11 cellular contexts compared by ENCODE assay signal in the genomic region with DNA sequence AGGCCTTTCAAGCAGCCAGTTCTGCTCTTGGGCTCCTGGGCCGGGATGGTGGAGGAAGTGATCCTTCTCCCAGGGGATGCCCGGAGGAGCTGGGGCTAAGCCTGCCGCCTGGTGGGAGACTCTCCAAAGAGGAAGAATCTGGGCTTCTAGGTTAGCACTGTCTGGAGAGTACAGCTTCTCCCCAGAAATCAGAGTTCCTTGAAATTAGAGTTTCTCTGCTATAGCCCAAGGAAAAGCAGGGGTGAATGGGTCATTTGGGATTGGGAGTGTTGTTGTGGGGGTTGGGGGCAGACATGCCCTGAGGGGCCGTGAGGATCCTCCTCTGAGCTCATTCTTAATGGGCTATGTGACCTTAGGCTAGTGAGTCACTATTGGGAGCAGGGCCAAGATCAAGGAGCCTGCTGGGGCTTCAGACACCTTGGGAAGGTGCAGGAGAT. TPM values are rescaled to one million over a fixed set of nuclear protein-coding genes. Genes with fewer than 3 reads are reported as not detected.
A peak's percentile ranks its signal among the peaks of the same experiment; 100 is the strongest.
DNase-seq lines count a peak whose midpoint lies in the region; ATAC-seq and TF ChIP-seq lines count a peak whose summit lies in the region.
"Had no signal": no experiment of that assay in that cellular context is flagged by ENCODE, and none has a peak within 500 bp of the region (broad histone marks: within the 10 kb centered on the region; RNA-seq: fewer than 3 reads in every experiment).

No MANE protein-coding gene starts in this region.

- no CpG with 5 or more reads among the region's 4 CpGs for whole genome bisulfite sequencing in trophoblast cell (ENCODE audit: extremely low coverage, insufficient coverage, insufficient read length)

- H3K9me3 ChIP-seq in PC-3 (ENCODE audit: low read length) (no peaks in the 10 kb centered on the region), trophoblast cell (ENCODE audit: insufficient read depth, low read depth, low read length) (peaks cover 2% of the 10 kb centered on the region), HAP-1 (no peaks in the 10 kb centered on the region)

- intact Hi-C loops in PC-3 (cut with micrococcal nuclease) = no loop called here

- H3K18ac ChIP-seq in trophoblast cell (ENCODE audit: low read length) = no peak overlapping the region

- H2BK120ac ChIP-seq in trophoblast cell (ENCODE audit: insufficient read depth, low read length, poor library complexity) = no peak overlapping the region

- H4K12ac ChIP-seq in trophoblast cell (ENCODE audit: low read depth, low read length) = no peak overlapping the region

- no peaks in the 10 kb centered on the region for H3F3A ChIP-seq in PC-3 (ENCODE audit: low read length, unreplicated experiment)

- H3K9ac ChIP-seq in PC-3 (ENCODE audit: low read length) (no peak overlapping the region), trophoblast cell (ENCODE audit: low read length) (no peak overlapping the region)

- no peak overlapping the region for H2AK5ac ChIP-seq in trophoblast cell (ENCODE audit: low read length)

- H3K36me3 ChIP-seq in PC-3 (ENCODE audit: low read depth, low read length) (no peaks in the 10 kb centered on the region), trophoblast cell (ENCODE audit: control insufficient read depth in 1 of 2, insufficient read depth in 2 of 2, low read length in 2 of 2) (no peaks in the 10 kb centered on the region), HAP-1 (replicated peaks) (no peaks in the 10 kb centered on the region)

- in situ Hi-C loops in HAP-1 (cut with MboI; ENCODE audit: low sequenced_read_pairs) = no loop called here

- H3K23ac ChIP-seq in trophoblast cell (ENCODE audit: low read length) = no peak overlapping the region

- CTCF ChIA-PET in PC-3 (lab: Charles Lee) = interaction anchor here (0.5 kb wide), 1 partner anchor 12 kb away, joined by 7 read pairs; no protein-coding TSS in a partner anchor

- no peak overlapping the region for H2AFZ ChIP-seq in PC-3 (ENCODE audit: low read length)
- H2AFZ ChIP-seq in trophoblast cell (ENCODE audit: insufficient read depth, low read length, poor library complexity) = no peak overlapping the region

- H3K4ac ChIP-seq in trophoblast cell (ENCODE audit: low read depth, low read length) = no peak overlapping the region

- H3K27ac ChIP-seq in PC-3 (ENCODE audit: low read length) (peak overlapping the region; percentile 43), trophoblast cell (ENCODE audit: low read depth, low read length) (no peak overlapping the region)

- H3K4me2 ChIP-seq in PC-3 (ENCODE audit: low read length) = peak overlapping the region; percentile 52
- no peak overlapping the region for H3K4me2 ChIP-seq in trophoblast cell (ENCODE audit: low read length)

- POLR2A ChIA-PET in PC-3 (lab: Charles Lee; ENCODE audit: unreplicated experiment) = no interaction called here

- peak; percentile 33 for ATAC-seq in PC-3
- no peak for ATAC-seq in GM18907 (IDR thresholded peaks at IDR 0.05; ENCODE audit: unreplicated experiment)
- ATAC-seq: CD8-positive, alpha-beta T cell had no signal

- TF ChIP-seq CTCF in PC-3 (conservative IDR thresholded peaks at IDR 0.05; ENCODE audit: low read depth, low read length) (no peak), epithelial cell of esophagus (IDR thresholded peaks at IDR 0.05; ENCODE audit: insufficient read depth, low read depth, low read length, missing control alignments) (no peak)

- no peak overlapping the region for H4K8ac ChIP-seq in trophoblast cell (ENCODE audit: low read depth, low read length)

- H3K14ac ChIP-seq in trophoblast cell (ENCODE audit: low read length) = no peak overlapping the region

- H2BK5ac ChIP-seq in trophoblast cell (ENCODE audit: low read depth, low read length, poor library complexity) = no peak overlapping the region

- H3K79me1 ChIP-seq in trophoblast cell (ENCODE audit: low read length) = no peaks in the 10 kb centered on the region

- no peaks in the 10 kb centered on the region for H3K9me2 ChIP-seq in PC-3 (replicated peaks; ENCODE audit: low read length)

- H4K91ac ChIP-seq in trophoblast cell (ENCODE audit: low read depth, low read length) = no peak overlapping the region

- H3K4me1 ChIP-seq in PC-3 (ENCODE audit: insufficient read depth, low read length) = peaks cover 21% of the 10 kb centered on the region
- H3K4me1 ChIP-seq in trophoblast cell (ENCODE audit: control insufficient read depth in 1 of 2, insufficient read depth in 2 of 2, low read length in 2 of 2) = no peaks in the 10 kb centered on the region
- no peaks in the 10 kb centered on the region for H3K4me1 ChIP-seq in HAP-1

- H3K4me3 ChIP-seq in PC-3 (ENCODE audit: low read length) (no peak overlapping the region), epithelial cell of esophagus (ENCODE audit: low read length) (no peak overlapping the region), trophoblast cell (ENCODE audit: low read depth, low read length) (no peak overlapping the region), HAP-1 (no peak overlapping the region)

- H3K27me3 ChIP-seq in PC-3 (ENCODE audit: low read length) (no peaks in the 10 kb centered on the region), trophoblast cell (ENCODE audit: insufficient read depth, low read length) (peaks cover 4% of the 10 kb centered on the region), HAP-1 (ENCODE audit: low read depth) (peaks cover 6% of the 10 kb centered on the region)

- H3K79me2 ChIP-seq in PC-3 (ENCODE audit: low read length) (no peaks in the 10 kb centered on the region), trophoblast cell (ENCODE audit: control insufficient read depth, insufficient read depth, low read length, poor library complexity) (no peaks in the 10 kb centered on the region)

- BruUV-seq in PC-3 (replicated peaks; lab: Mats Ljungman, UMichigan) = no TSS peak

- H2BK12ac ChIP-seq in trophoblast cell (ENCODE audit: low read length) = no peak overlapping the region

- DNase-seq in Daoy (ENCODE audit: low read depth) (peak; percentile 78), PC-3 (peak; percentile 81), epithelial cell of esophagus (ENCODE audit: low read depth) (peak; percentile 66), trophoblast cell (peak; percentile 81 to 82), HAP-1 (ENCODE audit: low spot score in 2 of 2) (no peak)
- no peak for DNase-seq in stimulated activated CD4-positive, alpha-beta T cell treated with anti-CD3 and anti-CD28 coated beads, Interleukin-4, amount 100 ng/mL, for 4 hours
- DNase-seq in stimulated activated CD4-positive, alpha-beta T cell treated with anti-CD3 and anti-CD28 coated beads, Interleukin-15, amount 100 ng/mL, for 24 hours = no peak
- DNase-seq: CD8-positive, alpha-beta T cell; effector CD4-positive, alpha-beta T cell; SHP77 had no signal

- H4K20me1 ChIP-seq in PC-3 (ENCODE audit: low read length) = no peaks in the 10 kb centered on the region

RNA-seq across cellular contexts. Expression of gene LGR6, which starts 6.5 kb away (rescaled TPM):
- 0.23 and 1.2 TPM in 2 replicates for total RNA-seq in Daoy (2014; rRNA removed; shearing (Covaris generic))
- 0.23 and 0.26 TPM in 2 replicates for total RNA-seq in PC-3 (2014; rRNA removed)
- polyA plus RNA-seq in trophoblast cell (2013) = 0.04 and 0.10 TPM in 2 replicates

RNA-seq across cellular contexts. Expression of gene PTPN7, which starts 39.7 kb away (rescaled TPM):
- total RNA-seq in Daoy (2014; rRNA removed; shearing (Covaris generic)) = 1.3 and 1.5 TPM in 2 replicates
- total RNA-seq in PC-3 (2014; rRNA removed) = not detected in 2 replicates
- polyA plus RNA-seq in trophoblast cell (2013) = not detected in 2 replicates

RNA-seq across cellular contexts. Expression of gene ARL8A, which starts 55.6 kb away (rescaled TPM):
- total RNA-seq in Daoy (2014; rRNA removed; shearing (Covaris generic)) = 21.9 and 29.0 TPM in 2 replicates
- 20.4 and 26.4 TPM in 2 replicates for total RNA-seq in PC-3 (2014; rRNA removed)
- 20.3 and 20.9 TPM in 2 replicates for polyA plus RNA-seq in trophoblast cell (2013)

Comparison
In these comparisons a context has a peak if more than half of its experiments do, and no peak if none do; other contexts are left out.
1. DNase-seq: peak in Daoy (single experiment), PC-3 (single experiment), epithelial cell of esophagus (single experiment) and trophoblast cell (2 of 2); none in stimulated activated CD4-positive, alpha-beta T cell treated with anti-CD3 and anti-CD28 coated beads, Interleukin-4, amount 100 ng/mL, for 4 hours (0 of 2), HAP-1 (0 of 2) and stimulated activated CD4-positive, alpha-beta T cell treated with anti-CD3 and anti-CD28 coated beads, Interleukin-15, amount 100 ng/mL, for 24 hours (single experiment).